In the genomic region with DNA sequence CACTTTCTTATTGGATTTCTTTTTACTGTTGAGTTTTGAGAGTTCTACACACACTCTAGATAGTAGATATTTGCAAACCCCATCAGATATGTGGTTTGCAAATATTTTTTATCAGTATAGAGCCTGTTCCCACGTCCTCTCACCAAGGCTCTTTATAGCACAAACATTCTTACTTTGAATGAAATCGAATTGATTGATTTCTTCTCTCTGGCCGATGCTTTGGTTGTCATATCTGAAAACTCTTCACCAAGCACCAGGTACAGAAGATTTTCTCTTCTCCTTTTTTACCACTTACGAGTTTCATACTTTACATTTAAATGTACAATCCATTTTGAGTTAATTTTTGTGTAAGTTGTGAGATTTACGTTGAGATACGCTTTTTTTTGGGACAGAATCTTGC, we compare ENCODE assay signal across 22 cellular contexts.
DNase-seq lines count a peak whose midpoint lies in the region; ATAC-seq and TF ChIP-seq lines count a peak whose summit lies in the region.
"Had no signal": no experiment of that assay in that cellular context is flagged by ENCODE, and none has a peak within 500 bp of the region (broad histone marks: within the 10 kb centered on the region; RNA-seq: fewer than 3 reads in every experiment).

No MANE protein-coding gene starts in this region.

- H3K27me3 ChIP-seq in cardiac muscle cell = no peaks in the 10 kb centered on the region
- H3K27me3 ChIP-seq: SJCRH30 had no signal

- peaks cover 4% of the 10 kb centered on the region for H3K27me3 Mint-ChIP-seq in nephron progenitor cell (ENCODE audit: low read depth, poor library complexity)

- no peak for TF ChIP-seq CTCF in cardiac muscle cell (IDR thresholded peaks at IDR 0.05; ENCODE audit: low read depth, low read length)
- TF ChIP-seq CTCF in nephron progenitor cell (IDR thresholded peaks at IDR 0.05) = no peak

- H3K4me3 ChIP-seq in cardiac muscle cell = no peak overlapping the region
- H3K4me3 ChIP-seq: HAP-1, PC-9, SJCRH30 had no signal

- H3K36me3 ChIP-seq in cardiac muscle cell = no peaks in the 10 kb centered on the region
- H3K36me3 ChIP-seq: HAP-1, SJCRH30 had no signal

- ATAC-seq in left ventricle myocardium superior (no peak), GM19467 (IDR thresholded peaks at IDR 0.05; ENCODE audit: unreplicated experiment) (peak; percentile 7), HG03159 (IDR thresholded peaks at IDR 0.05; ENCODE audit: unreplicated experiment) (peak; percentile 40), HG02938 (IDR thresholded peaks at IDR 0.05; ENCODE audit: unreplicated experiment) (no peak)

- DNase-seq in cardiac muscle cell (ENCODE audit: low read depth in 1 of 2, low spot score in 1 of 2) = no peak
- no peak for DNase-seq in left ventricle myocardium superior
- DNase-seq in nephron progenitor cell = no peak
- no peak for DNase-seq in NCI-H187 (lab: John Stamatoyannopoulos, UW)
- no peak for DNase-seq in RKO (ENCODE audit: low spot score)
- DNase-seq: AML-193, DMS79 treated with DMSO at 0.1 percent for 48 hours, IMR-90, NCI-H1417, NCI-H1930, NCI-H226, NCI-H524, NCI-H82, PC-9, SJCRH30, T-helper 2 cell had no signal

- H3K27ac ChIP-seq in cardiac muscle cell = peak overlapping the region; percentile 88
- H3K27ac ChIP-seq: 22Rv1, C4-2B, PC-9, SJCRH30 had no signal

- intact Hi-C loops in left ventricle myocardium superior (cut with micrococcal nuclease) = no loop called here

- peaks cover 16% of the 10 kb centered on the region for H3K4me1 ChIP-seq in cardiac muscle cell (ENCODE audit: low read depth)

- H3K9me3 Mint-ChIP-seq in nephron progenitor cell = peaks cover 14% of the 10 kb centered on the region

- no peaks in the 10 kb centered on the region for H3K9me3 ChIP-seq in cardiac muscle cell (ENCODE audit: low read depth)
- H3K9me3 ChIP-seq: HAP-1, SJCRH30 had no signal

- H3K4me1 Mint-ChIP-seq in nephron progenitor cell = peaks cover 45% of the 10 kb centered on the region

- peak overlapping the region; percentile 52 for H3K27ac Mint-ChIP-seq in nephron progenitor cell

- H3K36me3 Mint-ChIP-seq in nephron progenitor cell (ENCODE audit: low read depth) = peaks cover 43% of the 10 kb centered on the region

- H3K4me3 Mint-ChIP-seq in nephron progenitor cell = no peak overlapping the region

Comparison
In these comparisons a context has a peak if more than half of its experiments do, and no peak if none do; other contexts are left out.
1. ATAC-seq: peak in GM19467 (single experiment) and HG03159 (single experiment); none in left ventricle myocardium superior (single experiment) and HG02938 (single experiment).